Comparison of ENCODE assay signal across 8 cellular contexts in genomic region chr5:69493235-69493925, GRCh38. TPM values are rescaled to one million over a fixed set of nuclear protein-coding genes. Genes with fewer than 3 reads are reported as not detected.
DNase-seq lines count a peak whose midpoint lies in the region; ATAC-seq and TF ChIP-seq lines count a peak whose summit lies in the region.

No MANE protein-coding gene starts in this region.

- TF ChIP-seq EP300 in ovary (IDR thresholded peaks at IDR 0.05): no peak

- peak overlapping the region; percentile 55 for H3K4me3 Mint-ChIP-seq in activated CD8-positive, alpha-beta memory T cell treated with anti-CD3 and anti-CD28 coated beads, Interleukin-2, amount 10 ng/mL, durations not matched to agents 7 days and 5 days

- no peaks in the 10 kb centered on the region for H3K27me3 ChIP-seq in ovary

- no peaks in the 10 kb centered on the region for H3K4me1 ChIP-seq in ovary (ENCODE audit: insufficient read depth)

- H3K36me3 Mint-ChIP-seq in activated CD8-positive, alpha-beta memory T cell treated with anti-CD3 and anti-CD28 coated beads, Interleukin-2, amount 10 ng/mL, durations not matched to agents 7 days and 5 days: no peaks in the 10 kb centered on the region

- peaks cover 11% of the 10 kb centered on the region for H3K4me1 Mint-ChIP-seq in activated CD8-positive, alpha-beta memory T cell treated with anti-CD3 and anti-CD28 coated beads, Interleukin-2, amount 10 ng/mL, durations not matched to agents 7 days and 5 days

- no peak overlapping the region for H3K27ac ChIP-seq in ovary

- TF ChIP-seq CTCF in ovary (IDR thresholded peaks at IDR 0.05): no peak

- H3K36me3 ChIP-seq in ovary: no peaks in the 10 kb centered on the region

- no peak overlapping the region for H3K27ac Mint-ChIP-seq in activated CD8-positive, alpha-beta memory T cell treated with anti-CD3 and anti-CD28 coated beads, Interleukin-2, amount 10 ng/mL, durations not matched to agents 7 days and 5 days

- no peak for TF ChIP-seq POLR2A in ovary (IDR thresholded peaks at IDR 0.05)

- CTCF ChIA-PET in activated CD8-positive, alpha-beta memory T cell treated with anti-CD3 and anti-CD28 coated beads, Interleukin-2, amount 10 ng/mL, durations not matched to agents 7 days and 5 days (lab: Charles Lee): no interaction called here

- H3K27me3 Mint-ChIP-seq in activated CD8-positive, alpha-beta memory T cell treated with anti-CD3 and anti-CD28 coated beads, Interleukin-2, amount 10 ng/mL, durations not matched to agents 7 days and 5 days: peaks cover 74% of the 10 kb centered on the region

- WGBS in ovary, 3 donors: 0 to 1% (median 0%) methylated on average over 44 to 64 of the region's 64 CpGs

- ATAC-seq in activated CD8-positive, alpha-beta memory T cell treated with anti-CD3 and anti-CD28 coated beads, Interleukin-2, amount 10 ng/mL, durations not matched to agents 7 days and 5 days: peak; percentile 40
- ATAC-seq in HG03571 (IDR thresholded peaks at IDR 0.05; ENCODE audit: unreplicated experiment): no peak

- no peaks in the 10 kb centered on the region for H3K9me3 ChIP-seq in ovary

- H3K4me3 ChIP-seq in ovary: peak overlapping the region; percentile 42

- H3K9me3 Mint-ChIP-seq in activated CD8-positive, alpha-beta memory T cell treated with anti-CD3 and anti-CD28 coated beads, Interleukin-2, amount 10 ng/mL, durations not matched to agents 7 days and 5 days (ENCODE audit: low read depth): no peaks in the 10 kb centered on the region

- peak; percentile 66 for DNase-seq in NCI-H146 (lab: John Stamatoyannopoulos, UW)
- DNase-seq in NCI-H146 treated with DMSO at 0.1 percent for 48 hours (lab: John Stamatoyannopoulos, UW; ENCODE audit: unreplicated experiment): no peak
- peak; percentile 56 for DNase-seq in HT-29 (ENCODE audit: low spot score)
- peak; percentile 41 for DNase-seq in activated CD8-positive, alpha-beta memory T cell treated with anti-CD3 and anti-CD28 coated beads, Interleukin-2, amount 10 ng/mL, durations not matched to agents 7 days and 5 days
- DNase-seq in germinal center (ENCODE audit: low spot score): peak; percentile 12
- DNase-seq in ovary: peak in 2 of 5 donors; percentile 10 to 33
- DNase-seq in GF-D8 (lab: John Stamatoyannopoulos, UW): no peak

- intact Hi-C loops in ovary (cut with DNase I): no loop called here

RNA-seq across cellular contexts. Expression of gene OCLN, which starts 0.8 kb away (rescaled TPM):
- 25.6 and 43.6 TPM in 2 replicates for total RNA-seq in HT-29 (2014; rRNA removed; shearing (Covaris generic))
- 1 to 10 TPM in 1 of 2 experiments, under 1 TPM in 1; 0.91 to 1.9 TPM for total RNA-seq in activated CD8-positive, alpha-beta memory T cell treated with anti-CD3 and anti-CD28 coated beads, Interleukin-2, amount 10 ng/mL, durations not matched to agents 7 days and 5 days
- 10 to 100 TPM in 1 of 7 donors, 1 to 10 TPM in 5, under 1 TPM in 1; 0.99 to 23.9 (median 3.9) TPM for total RNA-seq in ovary
- 1 to 10 TPM in 1 of 2 donors, under 1 TPM in 1; 0.70 to 2.9 TPM for polyA plus RNA-seq in ovary

Comparison
In these comparisons a context has a peak if more than half of its experiments do, and no peak if none do; other contexts are left out.
1. DNase-seq: peak in NCI-H146 (single experiment), HT-29 (single experiment), activated CD8-positive, alpha-beta memory T cell treated with anti-CD3 and anti-CD28 coated beads, Interleukin-2, amount 10 ng/mL, durations not matched to agents 7 days and 5 days (single experiment) and germinal center (single experiment); none in NCI-H146 treated with DMSO at 0.1 percent for 48 hours (single experiment) and GF-D8 (single experiment).